ENCODE assay signal across 1 cellular context in genomic region chr1:1231400-1232223, GRCh38.
TF ChIP-seq lines count a peak whose summit lies in the region.

Gene SDF4 (minus strand): TSS chr1:1232001. CDS start chr1:1228772, 3,229 bp downstream.

TF ChIP-seq in HepG2, 621 proteins besides CTCF, POLR2A, EP300 and RAD21 (continued from another document and continues in another):
- TF ChIP-seq ZUFSP (CRISPR knock-in tag; IDR thresholded peaks at IDR 0.05; ENCODE audit: borderline replicate concordance) (no peak), FOXO4 (CRISPR knock-in tag; conservative IDR thresholded peaks at IDR 0.05) (no peak), XRCC5 (optimal IDR thresholded peaks at IDR 0.05; ENCODE audit: low read length) (no peak), ZNF367 (CRISPR knock-in tag; IDR thresholded peaks at IDR 0.05; ENCODE audit: borderline replicate concordance) (no peak; the same call in 1 of the 2 replicates), ZNF230 (CRISPR knock-in tag; IDR thresholded peaks at IDR 0.05) (peak; percentile 62; the same call in 1 of the 2 replicates), ZNF253 (CRISPR knock-in tag; IDR thresholded peaks at IDR 0.05; ENCODE audit: borderline replicate concordance) (no peak), FOXA3 (CRISPR knock-in tag; IDR thresholded peaks at IDR 0.05) (0 out of 2 replicates have a peak, but pooled peaks have one; percentile 32), MLXIP (CRISPR knock-in tag; IDR thresholded peaks at IDR 0.05; ENCODE audit: borderline replicate concordance) (no peak), ZNF784 (CRISPR knock-in tag; IDR thresholded peaks at IDR 0.05; ENCODE audit: borderline replicate concordance) (peak; percentile 23; the same call in 1 of the 2 replicates), PBX2 (CRISPR knock-in tag; IDR thresholded peaks at IDR 0.05) (no peak), MXD4 (CRISPR knock-in tag; IDR thresholded peaks at IDR 0.05) (peak; percentile 82), RBM39 (IDR thresholded peaks at IDR 0.05; ENCODE audit: low read depth, low read length, poor library complexity, severe bottlenecking) (peak; percentile 74), USF2 (IDR thresholded peaks at IDR 0.05; ENCODE audit: low read depth, low read length) (peak; percentile 90), USF2 (CRISPR knock-in tag; IDR thresholded peaks at IDR 0.05; ENCODE audit: borderline replicate concordance) (peak; percentile 82; the same call in 1 of the 2 replicates), YEATS4 (CRISPR knock-in tag; IDR thresholded peaks at IDR 0.05; ENCODE audit: borderline replicate concordance) (peak; percentile 75), STAT6 (CRISPR knock-in tag; IDR thresholded peaks at IDR 0.05; ENCODE audit: borderline replicate concordance) (peak; percentile 82; the same call in 1 of the 2 replicates), CERS6 (CRISPR knock-in tag; IDR thresholded peaks at IDR 0.05) (no peak), ISL2 (CRISPR knock-in tag; IDR thresholded peaks at IDR 0.05) (no peak), ASH2L (IDR thresholded peaks at IDR 0.05; ENCODE audit: insufficient read length, low read depth, low read length) (peak; percentile 66), NFE2L1 (CRISPR knock-in tag; IDR thresholded peaks at IDR 0.05; ENCODE audit: borderline replicate concordance) (no peak), ZNF776 (CRISPR knock-in tag; IDR thresholded peaks at IDR 0.05) (no peak; the same call in 1 of the 2 replicates), ERF (CRISPR knock-in tag; IDR thresholded peaks at IDR 0.05) (0 out of 2 replicates have a peak, but pooled peaks have one; percentile 52), CREM (IDR thresholded peaks at IDR 0.05) (no peak), CREM (CRISPR knock-in tag; IDR thresholded peaks at IDR 0.05) (no peak), ZNF484 (CRISPR knock-in tag; IDR thresholded peaks at IDR 0.05; ENCODE audit: borderline replicate concordance, low read depth) (no peak), ZNF570 (CRISPR knock-in tag; IDR thresholded peaks at IDR 0.05; ENCODE audit: borderline replicate concordance) (no peak), ZGPAT (CRISPR knock-in tag; IDR thresholded peaks at IDR 0.05) (peak; percentile 75; the same call in 1 of the 2 replicates), REXO4 (CRISPR knock-in tag; IDR thresholded peaks at IDR 0.05; ENCODE audit: borderline replicate concordance) (no peak), BCL3 (CRISPR knock-in tag; IDR thresholded peaks at IDR 0.05) (peak; percentile 33; the same call in 1 of the 2 replicates), ZNF121 (CRISPR knock-in tag; IDR thresholded peaks at IDR 0.05) (no peak; the same call in 1 of the 2 replicates), ZNF329 (CRISPR knock-in tag; IDR thresholded peaks at IDR 0.05; ENCODE audit: low read depth) (peak; percentile 88), ZNF704 (CRISPR knock-in tag; IDR thresholded peaks at IDR 0.05; ENCODE audit: borderline replicate concordance) (no peak; the same call in 1 of the 2 replicates), NR2C2 (CRISPR knock-in tag; IDR thresholded peaks at IDR 0.05; ENCODE audit: borderline replicate concordance) (peak; percentile 94), ATF7-NPFF (CRISPR knock-in tag; IDR thresholded peaks at IDR 0.05; ENCODE audit: low read depth) (peak; percentile 50; the same call in 1 of the 2 replicates), TIGD3 (CRISPR knock-in tag; IDR thresholded peaks at IDR 0.05; ENCODE audit: borderline replicate concordance) (no peak), ZNF562 (CRISPR knock-in tag; IDR thresholded peaks at IDR 0.05; ENCODE audit: borderline replicate concordance) (no peak)
